ENCODE assay signal across 8 cellular contexts in genomic region chr2:88307817-88308216, GRCh38.
DNase-seq lines count a peak whose midpoint lies in the region; ATAC-seq and TF ChIP-seq lines count a peak whose summit lies in the region.

No MANE protein-coding gene starts in this region.

- no peaks in the 10 kb centered on the region for H3K9me3 ChIP-seq in OCI-LY1 (ENCODE audit: low read length)

- H3K4me1 ChIP-seq in OCI-LY1 (ENCODE audit: insufficient read depth, low read length, severe bottlenecking): no peaks in the 10 kb centered on the region

- no peak for ATAC-seq in HG02798 (IDR thresholded peaks at IDR 0.05; ENCODE audit: poor library complexity, unreplicated experiment)
- no peak for ATAC-seq in HG03045 (IDR thresholded peaks at IDR 0.05; ENCODE audit: unreplicated experiment)

- H3K9me2 ChIP-seq in OCI-LY1 (ENCODE audit: low read depth, low read length): no peaks in the 10 kb centered on the region

- TF ChIP-seq CTCF in AG10803 (conservative IDR thresholded peaks at IDR 0.05; ENCODE audit: low read length): peak; percentile 46
- peak; percentile 38 for TF ChIP-seq CTCF in GM10266 (IDR thresholded peaks at IDR 0.05; ENCODE audit: control insufficient read depth, insufficient read depth, low read depth, missing control alignments)
- peak; percentile 54; the same call in 1 of the 2 replicates for TF ChIP-seq CTCF in OCI-LY1 (IDR thresholded peaks at IDR 0.05; ENCODE audit: low read length)
- TF ChIP-seq CTCF in foreskin fibroblast (IDR thresholded peaks at IDR 0.05; ENCODE audit: low read depth, low read length): peak; percentile 21

- no peaks in the 10 kb centered on the region for H3K79me2 ChIP-seq in OCI-LY1 (ENCODE audit: insufficient read depth, low read length)

- H3K27ac ChIP-seq in OCI-LY1 (ENCODE audit: low read depth, low read length, poor library complexity, severe bottlenecking): no peak overlapping the region
- no peak overlapping the region for H3K27ac ChIP-seq in substantia nigra (ENCODE audit: low read depth, low read length, poor library complexity, severe bottlenecking)

- H4K20me1 ChIP-seq in OCI-LY1 (ENCODE audit: insufficient read depth, low read length): no peaks in the 10 kb centered on the region

- no peak overlapping the region for H3K4me2 ChIP-seq in OCI-LY1 (ENCODE audit: low read length)

- no peak overlapping the region for H3K9ac ChIP-seq in OCI-LY1 (ENCODE audit: low read length)

- no peak overlapping the region for H3K4me3 ChIP-seq in AG10803 (ENCODE audit: low read length)
- H3K4me3 ChIP-seq in OCI-LY1 (ENCODE audit: low read depth, low read length, poor library complexity, severe bottlenecking): no peak overlapping the region
- no peak overlapping the region for H3K4me3 ChIP-seq in foreskin fibroblast (ENCODE audit: low read depth in 1 of 2, low read length in 2 of 2)

- no peaks in the 10 kb centered on the region for H3K36me3 ChIP-seq in OCI-LY1 (ENCODE audit: insufficient read depth, low read length)

- no peak overlapping the region for H2AFZ ChIP-seq in OCI-LY1 (ENCODE audit: low read length)

- no peaks in the 10 kb centered on the region for H3F3A ChIP-seq in OCI-LY1 (ENCODE audit: insufficient read depth, low read length)

- no peaks in the 10 kb centered on the region for H3K27me3 ChIP-seq in OCI-LY1 (ENCODE audit: insufficient read depth, low read length)

- DNase-seq in AG10803 (ENCODE audit: low read depth) (peak; percentile 2), GM10266 (ENCODE audit: extremely low spot score) (peak; percentile 26), foreskin fibroblast (peak in 1 of 2 donors; percentile 3), inferior parietal cortex (ENCODE audit: extremely low spot score) (no peak), substantia nigra (lab: John Stamatoyannopoulos, UW) (no peak)

Comparison
In these comparisons a context has a peak if more than half of its experiments do, and no peak if none do; other contexts are left out.
1. DNase-seq: peak in AG10803 (single experiment) and GM10266 (single experiment); none in inferior parietal cortex (single experiment) and substantia nigra (0 of 49).
2. Peak in every context shown above with its lines, with median percentiles within 50 percentile points of each other: CTCF ChIP-seq.